8 cellular contexts compared by ENCODE assay signal in the genomic region with DNA sequence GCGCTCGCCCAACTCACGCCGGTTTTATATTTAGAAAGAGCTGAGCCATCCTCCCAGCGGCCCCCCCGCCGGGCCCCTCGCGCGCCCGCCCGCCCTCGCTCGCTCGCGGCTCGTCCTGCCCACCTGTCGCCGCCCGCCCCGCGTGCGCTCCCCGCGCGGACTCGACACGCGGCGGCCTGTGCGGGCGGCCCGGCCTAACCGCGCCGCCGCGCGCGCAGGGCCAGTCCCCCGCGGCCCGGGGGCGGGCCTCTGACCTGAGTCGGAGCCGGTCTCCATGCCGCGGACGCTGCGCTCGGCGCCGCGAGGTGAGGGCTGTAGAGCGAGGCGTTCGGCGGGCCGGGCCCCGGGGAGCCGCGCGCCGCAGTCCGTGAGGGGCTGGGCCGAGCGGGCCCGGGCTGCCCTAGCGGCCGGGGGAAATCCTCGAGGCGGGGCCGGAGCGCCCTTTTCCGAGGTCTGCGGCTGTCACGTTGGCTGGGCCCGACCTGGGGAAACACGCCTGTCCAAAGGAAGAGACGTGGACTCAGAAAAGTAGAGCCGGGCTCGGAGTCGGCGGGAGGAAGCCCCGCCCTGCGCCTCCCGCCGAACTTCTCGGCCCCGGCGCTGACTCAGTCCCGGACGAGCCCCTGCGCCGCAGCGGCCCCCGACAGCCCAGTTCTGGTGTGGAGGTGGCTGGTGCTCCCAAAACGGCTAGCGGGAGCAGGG. TPM values are rescaled to one million over a fixed set of nuclear protein-coding genes. Genes with fewer than 3 reads are reported as not detected.
DNase-seq lines count a peak whose midpoint lies in the region; ATAC-seq and TF ChIP-seq lines count a peak whose summit lies in the region.

A gene with protein sequence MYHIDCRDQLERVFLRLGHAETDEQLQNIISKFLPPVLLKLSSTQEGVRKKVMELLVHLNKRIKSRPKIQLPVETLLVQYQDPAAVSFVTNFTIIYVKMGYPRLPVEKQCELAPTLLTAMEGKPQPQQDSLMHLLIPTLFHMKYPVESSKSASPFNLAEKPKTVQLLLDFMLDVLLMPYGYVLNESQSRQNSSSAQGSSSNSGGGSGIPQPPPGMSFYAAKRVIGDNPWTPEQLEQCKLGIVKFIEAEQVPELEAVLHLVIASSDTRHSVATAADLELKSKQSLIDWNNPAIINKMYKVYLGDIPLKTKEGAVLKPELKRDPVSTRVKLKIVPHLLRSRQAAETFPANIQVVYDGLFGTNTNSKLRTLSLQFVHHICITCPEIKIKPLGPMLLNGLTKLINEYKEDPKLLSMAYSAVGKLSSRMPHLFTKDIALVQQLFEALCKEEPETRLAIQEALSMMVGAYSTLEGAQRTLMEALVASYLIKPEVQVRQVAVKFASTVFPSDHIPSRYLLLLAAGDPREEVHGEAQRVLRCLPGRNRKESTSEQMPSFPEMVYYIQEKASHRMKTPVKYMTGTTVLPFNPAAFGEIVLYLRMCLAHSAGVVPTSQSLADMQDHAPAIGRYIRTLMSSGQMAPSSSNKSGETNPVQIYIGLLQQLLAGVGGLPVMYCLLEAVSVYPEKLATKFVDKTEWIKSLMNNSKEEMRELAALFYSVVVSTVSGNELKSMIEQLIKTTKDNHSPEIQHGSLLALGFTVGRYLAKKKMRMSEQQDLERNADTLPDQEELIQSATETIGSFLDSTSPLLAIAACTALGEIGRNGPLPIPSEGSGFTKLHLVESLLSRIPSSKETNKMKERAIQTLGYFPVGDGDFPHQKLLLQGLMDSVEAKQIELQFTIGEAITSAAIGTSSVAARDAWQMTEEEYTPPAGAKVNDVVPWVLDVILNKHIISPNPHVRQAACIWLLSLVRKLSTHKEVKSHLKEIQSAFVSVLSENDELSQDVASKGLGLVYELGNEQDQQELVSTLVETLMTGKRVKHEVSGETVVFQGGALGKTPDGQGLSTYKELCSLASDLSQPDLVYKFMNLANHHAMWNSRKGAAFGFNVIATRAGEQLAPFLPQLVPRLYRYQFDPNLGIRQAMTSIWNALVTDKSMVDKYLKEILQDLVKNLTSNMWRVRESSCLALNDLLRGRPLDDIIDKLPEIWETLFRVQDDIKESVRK (N-terminal part only) (minus strand): TSS at position 522 of the 702 bp plus-strand sequence. CDS start 11,465 bp downstream, outside the sequence.

- no peaks in the 10 kb centered on the region for H3K9me3 ChIP-seq in gastrocnemius medialis

- TF ChIP-seq CTCF in GM13977 (IDR thresholded peaks at IDR 0.05; ENCODE audit: extremely low read depth, insufficient read depth, missing control alignments) (no peak), brain microvascular endothelial cell (IDR thresholded peaks at IDR 0.05; ENCODE audit: low read depth, low read length, missing control alignments) (no peak), gastrocnemius medialis (IDR thresholded peaks at IDR 0.05 in 4 of 5, conservative IDR thresholded peaks at IDR 0.05 in 1 of 5) (peak in 4 of 5 experiments; percentile 9 to 36 (median 15))

- DNase-seq in GM13977 (ENCODE audit: low spot score) (peak; percentile 91), NCI-H1092 (lab: John Stamatoyannopoulos, UW) (peak; percentile 38), UCSD-AML1 (lab: John Stamatoyannopoulos, UW; ENCODE audit: unreplicated experiment) (peak; percentile 81), brain microvascular endothelial cell (peak; percentile 66), gastrocnemius medialis (peak; percentile 65 to 85), NCI-H128 (lab: John Stamatoyannopoulos, UW; ENCODE audit: unreplicated experiment) (no peak)

- H3K4me3 ChIP-seq in brain microvascular endothelial cell (ENCODE audit: low read depth, low read length): peak within 1 kb of the TSS; percentile 94
- H3K4me3 ChIP-seq in iPS-11a (ENCODE audit: low read depth, low read length): peak within 1 kb of the TSS; percentile 85
- H3K4me3 ChIP-seq in gastrocnemius medialis: peak within 1 kb of the TSS; percentile 81 to 94 (median 88)

- TF ChIP-seq POLR2A in gastrocnemius medialis (IDR thresholded peaks at IDR 0.05): peak; percentile 71 to 75

- no peaks in the 10 kb centered on the region for H3K27me3 ChIP-seq in brain microvascular endothelial cell (replicated peaks)
- H3K27me3 ChIP-seq in gastrocnemius medialis: no peaks in the 10 kb centered on the region

- ATAC-seq in HG02610 (IDR thresholded peaks at IDR 0.05; ENCODE audit: unreplicated experiment) (peak; percentile 69), gastrocnemius medialis (peak; percentile 51 to 63)

- intact Hi-C loops in gastrocnemius medialis (cut with DNase I; ENCODE audit: low total_unique reads): loop anchor here (1.0 to 10.0 kb wide), 7 partner anchors 41 to 1791 kb away; partner anchors contain the start of genes CDC26, DNAJC25, HSDL2 and PRPF4

- H3K27ac ChIP-seq in brain microvascular endothelial cell (peak within 1 kb of the TSS; percentile 84), gastrocnemius medialis (peak within 1 kb of the TSS; percentile 95 to 99 (median 98))

- peaks cover 36 to 37% of the 10 kb centered on the region in 2 donors for H3K4me1 ChIP-seq in gastrocnemius medialis

- in situ Hi-C loops in GM13977 (cut with MboI; ENCODE audit: low pct_unique_long_range_greater_than_20kb, low sequenced_read_pairs, unreplicated experiment) (no loop called here), brain microvascular endothelial cell (cut with HindIII; ENCODE audit: low pct_ligation_motif_present, low sequenced_read_pairs) (no loop called here), gastrocnemius medialis (cut with MboI; ENCODE audit: low sequenced_read_pairs in 4 of 4) (no loop called here)

- H3K36me3 ChIP-seq in brain microvascular endothelial cell (replicated peaks) (no peaks in the 10 kb centered on the region), gastrocnemius medialis (no peaks in the 10 kb centered on the region)

RNA-seq across cellular contexts. Expression of the gene that starts here (rescaled TPM):
- total RNA-seq in gastrocnemius medialis: 100 to 1,000 TPM; 320 to 509 (median 424) TPM

Comparison
In these comparisons a context has a peak if more than half of its experiments do, and no peak if none do; other contexts are left out.
1. CTCF ChIP-seq: peak in gastrocnemius medialis (4 of 5); none in GM13977 (single experiment) and brain microvascular endothelial cell (single experiment).
2. Peak in every context shown above with its lines, with median percentiles within 50 percentile points of each other: H3K4me3 ChIP-seq.